12 cellular contexts compared by ENCODE assay signal in the genomic region with DNA sequence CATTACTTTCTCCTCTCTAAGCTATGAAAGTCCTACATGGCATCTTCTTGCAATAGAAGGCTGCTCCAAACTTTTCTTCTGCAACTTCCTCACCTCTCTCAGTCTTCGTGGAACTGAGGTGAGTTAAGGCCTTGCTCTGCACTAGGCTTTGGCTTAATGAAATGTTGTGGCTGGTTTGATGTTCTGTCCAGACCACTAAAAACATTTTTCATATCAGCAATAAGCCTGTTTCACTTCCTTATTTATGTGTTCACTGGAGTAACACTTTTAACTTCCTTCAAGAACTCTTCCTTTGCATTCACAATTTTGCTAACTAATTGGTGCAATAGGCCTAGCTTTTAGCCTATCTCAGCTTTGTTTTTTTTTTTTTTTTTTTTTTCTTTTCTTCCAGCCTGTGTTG.
DNase-seq lines count a peak whose midpoint lies in the region; ATAC-seq and TF ChIP-seq lines count a peak whose summit lies in the region.
"Had no signal": no experiment of that assay in that cellular context is flagged by ENCODE, and none has a peak within 500 bp of the region (broad histone marks: within the 10 kb centered on the region; RNA-seq: fewer than 3 reads in every experiment).

No MANE protein-coding gene starts in this region.

- DNase-seq in NOMO-1 treated with dmso at 0.1 percent for 144 hours (lab: John Stamatoyannopoulos, UW; ENCODE audit: unreplicated experiment) (peak; percentile 41), middle frontal gyrus (ENCODE audit: extremely low spot score, low spot score) (no peak), breast epithelium (ENCODE audit: low spot score in 2 of 2) (no peak), neural progenitor cell (ENCODE audit: low spot score) (no peak), NCI-H82 treated with DMSO at 0.1 percent for 48 hours (lab: John Stamatoyannopoulos, UW; ENCODE audit: unreplicated experiment) (no peak)
- DNase-seq: activated gamma-delta T cell treated with Interleukin-2 at 50 U/mL for 16 hours, HFFc6, NCI-H1105 had no signal

- no peaks in the 10 kb centered on the region for H3K36me3 Mint-ChIP-seq in neural progenitor cell

- H3K9me3 Mint-ChIP-seq in neural progenitor cell = no peaks in the 10 kb centered on the region
- H3K9me3 Mint-ChIP-seq: HFFc6 had no signal

- H3K4me2 ChIP-seq in neural progenitor cell = no peak overlapping the region

- ATAC-seq in GM18502 (IDR thresholded peaks at IDR 0.05; ENCODE audit: poor library complexity, unreplicated experiment) (peak; percentile 96), GM21447 (IDR thresholded peaks at IDR 0.05; ENCODE audit: unreplicated experiment) (peak; percentile 85), HG03139 (IDR thresholded peaks at IDR 0.05; ENCODE audit: unreplicated experiment) (peak; percentile 91)
- ATAC-seq: sciatic nerve had no signal

- no peaks in the 10 kb centered on the region for H3K27me3 Mint-ChIP-seq in neural progenitor cell (ENCODE audit: insufficient read depth, low read depth)

- H3K27me3 ChIP-seq in breast epithelium (no peaks in the 10 kb centered on the region), neural progenitor cell (no peaks in the 10 kb centered on the region)

- H3F3A ChIP-seq in neural progenitor cell (ENCODE audit: low read depth) = no peaks in the 10 kb centered on the region

- TF ChIP-seq CTCF in breast epithelium (IDR thresholded peaks at IDR 0.05) (no peak), neural progenitor cell (IDR thresholded peaks at IDR 0.05) (no peak)

- H3K36me3 ChIP-seq in breast epithelium (no peaks in the 10 kb centered on the region), neural progenitor cell (no peaks in the 10 kb centered on the region)

- H3K27ac Mint-ChIP-seq in neural progenitor cell = no peak overlapping the region
- H3K27ac Mint-ChIP-seq: HFFc6 had no signal

- no peak overlapping the region for H3K4me3 Mint-ChIP-seq in neural progenitor cell
- H3K4me3 Mint-ChIP-seq: HFFc6 had no signal

- intact Hi-C loops in breast epithelium (cut with DNase I; ENCODE audit: low total_unique reads) = no loop called here

- H3K9me3 ChIP-seq in breast epithelium = no peaks in the 10 kb centered on the region
- no peaks in the 10 kb centered on the region for H3K9me3 ChIP-seq in neural progenitor cell (ENCODE audit: low read depth)

- H3K79me2 ChIP-seq in neural progenitor cell (ENCODE audit: low read depth) = no peaks in the 10 kb centered on the region

- H3K4me3 ChIP-seq in breast epithelium = no peak overlapping the region
- H3K4me3 ChIP-seq in neural progenitor cell = no peak overlapping the region

- no peak overlapping the region for H3K9ac ChIP-seq in neural progenitor cell

- H3K4me1 ChIP-seq in breast epithelium = no peaks in the 10 kb centered on the region
- H3K4me1 ChIP-seq in neural progenitor cell = no peaks in the 10 kb centered on the region

- TF ChIP-seq POLR2A in breast epithelium (IDR thresholded peaks at IDR 0.05) = no peak

- H3K27ac ChIP-seq in breast epithelium (no peak overlapping the region), neural progenitor cell (no peak overlapping the region)

- H2AFZ ChIP-seq in neural progenitor cell (replicated peaks) = no peak overlapping the region

- no peaks in the 10 kb centered on the region for H3K4me1 Mint-ChIP-seq in neural progenitor cell

- H4K20me1 ChIP-seq in neural progenitor cell (ENCODE audit: low read depth) = no peaks in the 10 kb centered on the region
